In the genomic region with DNA sequence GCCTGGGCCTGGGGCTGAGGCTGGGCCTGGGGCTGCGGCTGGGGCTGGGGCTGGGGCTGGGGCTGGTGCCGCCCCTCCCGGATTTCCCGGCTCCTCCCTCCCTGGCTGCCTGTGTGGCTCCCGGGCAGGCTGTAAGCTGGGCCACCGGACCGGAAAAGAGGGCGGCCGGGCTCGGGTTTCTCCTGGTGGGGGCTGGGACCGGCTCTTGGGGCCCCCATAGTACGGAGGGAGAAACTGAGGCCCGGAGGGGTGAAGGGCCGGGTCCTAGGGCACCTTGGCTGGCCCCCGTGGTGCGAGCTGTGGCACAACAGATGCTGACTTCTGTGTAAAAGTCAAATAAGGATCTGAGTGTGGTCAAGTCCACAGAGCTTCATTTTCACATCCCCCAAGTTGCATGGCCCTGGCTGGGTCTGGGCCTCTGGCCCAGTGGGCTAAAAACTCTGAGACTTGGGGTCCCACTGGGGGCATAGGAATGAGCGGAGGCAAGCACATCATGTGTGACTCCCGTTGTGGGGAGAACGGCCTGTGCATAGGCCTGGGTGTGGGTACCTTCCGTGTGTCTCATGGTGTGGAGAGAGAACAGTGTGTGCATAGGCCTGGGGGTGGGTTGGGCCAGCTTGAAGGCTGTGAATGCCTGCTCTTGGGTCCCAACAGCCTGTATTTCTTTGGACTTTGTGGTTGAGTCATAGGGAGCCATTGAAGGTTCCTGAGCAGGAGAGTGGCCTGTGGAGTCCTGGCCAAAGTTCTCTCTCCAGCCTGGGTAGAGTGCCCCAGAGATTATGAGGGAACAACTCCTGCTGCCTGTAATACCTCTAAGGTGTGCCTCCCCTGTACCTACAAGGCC, we compare ENCODE assay signal across 8 cellular contexts.
A peak's percentile ranks its signal among the peaks of the same experiment; 100 is the strongest.
DNase-seq lines count a peak whose midpoint lies in the region; ATAC-seq and TF ChIP-seq lines count a peak whose summit lies in the region.

No MANE protein-coding gene starts in this region.

- DNase-seq in GM10266 (ENCODE audit: extremely low spot score) = peak; percentile 83
- peak; percentile 44 for DNase-seq in MV-4-11 (lab: John Stamatoyannopoulos, UW)
- DNase-seq in Right ventricle myocardium superior = peak; percentile 66
- no peak for DNase-seq in retinal pigment epithelial cell (ENCODE audit: low read depth)
- no peak for DNase-seq in NCI-H1048 (lab: John Stamatoyannopoulos, UW)
- no peak for DNase-seq in AML-193 (lab: John Stamatoyannopoulos, UW)

- intact Hi-C loops in Right ventricle myocardium superior (cut with DNase I) = no loop called here

- no peak for TF ChIP-seq CTCF in GM10266 (IDR thresholded peaks at IDR 0.05; ENCODE audit: control insufficient read depth, insufficient read depth, low read depth, missing control alignments)
- TF ChIP-seq CTCF in retinal pigment epithelial cell (conservative IDR thresholded peaks at IDR 0.05; ENCODE audit: low read depth, low read length) = no peak

- H3K4me3 ChIP-seq in retinal pigment epithelial cell (ENCODE audit: low read length) = peak overlapping the region; percentile 12

- peak; percentile 16 for ATAC-seq in Right ventricle myocardium superior (ENCODE audit: poor library complexity)
- ATAC-seq in HG02973 (IDR thresholded peaks at IDR 0.05; ENCODE audit: unreplicated experiment) = no peak
- no peak for ATAC-seq in GM19463 (IDR thresholded peaks at IDR 0.05; ENCODE audit: unreplicated experiment)

Comparison
In these comparisons a context has a peak if more than half of its experiments do, and no peak if none do; other contexts are left out.
1. DNase-seq: peak in GM10266 (single experiment), MV-4-11 (single experiment) and Right ventricle myocardium superior (single experiment); none in retinal pigment epithelial cell (single experiment), NCI-H1048 (single experiment) and AML-193 (0 of 2).